Comparison of ENCODE assay signal across 31 cellular contexts in genomic region chr12:120950807-120951206, GRCh38. TPM values are rescaled to one million over a fixed set of nuclear protein-coding genes. Genes with fewer than 3 reads are reported as not detected.
"Had no signal": no experiment of that assay in that cellular context is flagged by ENCODE, and none has a peak within 500 bp of the region (broad histone marks: within the 10 kb centered on the region; RNA-seq: fewer than 3 reads in every experiment).

No MANE protein-coding gene starts in this region.

- H3K36me3 ChIP-seq: neural progenitor cell, ovary, spleen, stomach, thoracic aorta, thyroid gland, tibial nerve, upper lobe of left lung, vagina had no signal

- H3K4me3 ChIP-seq: neural progenitor cell, ovary, psoas muscle, skin epidermis, smooth muscle cell, spleen, stomach, thoracic aorta, thyroid gland, tibial nerve, upper lobe of left lung, vagina had no signal

- H3K4me2 ChIP-seq: neural progenitor cell, smooth muscle cell had no signal

- H3K9ac ChIP-seq: neural progenitor cell, parathyroid adenoma had no signal

- ATAC-seq: natural killer cell; psoas muscle; right cardiac atrium; sciatic nerve; stimulated activated memory B cell treated with anti-CD40 and anti-IgM and Interleukin-4, amounts not matched to agents 10 μg/mL and 1 μg/mL and 100 μg/mL, for 72 hours had no signal

- H3K4me1 ChIP-seq: neural progenitor cell, parathyroid adenoma, psoas muscle, spleen, stomach, thyroid gland, tibial nerve, upper lobe of left lung, vagina had no signal

- DNase-seq: natural killer cell; occipital lobe; ovary; stimulated activated CD4-positive, alpha-beta T cell treated with anti-CD3 and anti-CD28 coated beads, Interleukin-12 subunit alpha, Interleukin-12 subunit beta, amount 100 ng/mL, for 4 hours; stimulated activated CD4-positive, alpha-beta T cell treated with anti-CD3 and anti-CD28 coated beads, Interleukin-1b, Interleukin-23, amount 100 ng/mL, for 48 hours; stimulated activated CD4-positive, alpha-beta T cell treated with anti-CD3 and anti-CD28 coated beads, Interleukin-4, amount 100 ng/mL, for 1 hour; stimulated activated CD4-positive, alpha-beta T cell treated with anti-CD3 and anti-CD28 coated beads, Interleukin-4, amount 100 ng/mL, for 4 hours; stimulated activated CD8-positive, alpha-beta memory T cell treated with anti-CD3 and anti-CD28 coated beads, Interleukin-4, amount 100 ng/mL, for 48 hours; stimulated activated naive CD4-positive, alpha-beta T cell treated with Interleukin-2 at 50 U/mL for 16 hours; stomach; thyroid gland; trophoblast cell had no signal

- H3K27me3 ChIP-seq: neural progenitor cell, ovary, spleen, stomach, thyroid gland, tibial nerve, upper lobe of left lung, vagina had no signal

- H3K27ac ChIP-seq: neural progenitor cell, ovary, parathyroid adenoma, psoas muscle, skin epidermis, spleen, stomach, thoracic aorta, thyroid gland, tibial nerve, upper lobe of left lung, vagina had no signal

- FAIRE-seq: urothelium cell line had no signal

- H2AFZ ChIP-seq: neural progenitor cell, parathyroid adenoma had no signal

- H3K9me3 ChIP-seq: ovary, psoas muscle, spleen, thoracic aorta, thyroid gland, upper lobe of left lung, vagina had no signal

- H3K79me2 ChIP-seq: parathyroid adenoma had no signal

RNA-seq across cellular contexts. Expression of gene HNF1A, which starts 27.5 kb away (rescaled TPM):
- total RNA-seq: natural killer cell, occipital lobe, osteoblast, psoas muscle, right cardiac atrium, sciatic nerve, spleen, subcutaneous adipose tissue, temporal lobe, thyroid gland, tibial nerve, ureter, vagina had no signal
- polyA plus RNA-seq: neural cell, smooth muscle cell, spleen had no signal
